Comparison of ENCODE assay signal across 24 cellular contexts in the genomic region with DNA sequence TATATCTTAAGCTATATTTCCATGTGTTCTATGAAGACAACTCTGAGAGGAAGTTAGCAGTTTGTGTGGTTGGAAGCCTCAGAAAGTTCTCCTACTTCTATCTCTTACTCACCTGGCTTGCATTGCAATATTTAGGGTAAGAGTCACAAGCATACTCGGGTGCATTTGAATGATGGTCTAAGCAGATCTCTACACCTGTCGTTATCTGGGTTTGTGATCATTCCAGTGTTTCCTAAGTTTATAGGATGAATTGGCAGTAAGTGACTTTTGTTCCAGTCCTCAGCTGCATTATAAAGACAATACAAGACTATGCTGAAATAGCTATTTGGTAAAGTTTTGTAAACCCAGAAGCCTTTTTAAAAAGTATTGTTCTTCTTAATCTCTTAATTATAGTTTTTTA.
"Had no signal": no experiment of that assay in that cellular context is flagged by ENCODE, and none has a peak within 500 bp of the region (broad histone marks: within the 10 kb centered on the region; RNA-seq: fewer than 3 reads in every experiment).

No MANE protein-coding gene starts in this region.

- ATAC-seq: activated CD8-positive, alpha-beta T cell treated with anti-CD3 and anti-CD28 coated beads for 36 hours; body of pancreas had no signal

- H3K9me3 ChIP-seq: body of pancreas, breast epithelium had no signal

- H3K27me3 ChIP-seq: body of pancreas, breast epithelium had no signal

- H3K4me1 ChIP-seq: breast epithelium had no signal

- DNase-seq: activated CD4-positive, alpha-beta T cell treated with anti-CD3 and anti-CD28 coated beads, Interleukin-2, amount 10 ng/mL, durations not matched to agents 24 days and 14 days; activated CD4-positive, alpha-beta T cell treated with anti-CD3 and anti-CD28 coated beads, Interleukin-2, amount 50 U/mL, for 4 hours; activated CD8-positive, alpha-beta T cell treated with anti-CD3 and anti-CD28 coated beads for 36 hours; activated gamma-delta T cell; activated naive CD4-positive, alpha-beta T cell treated with Interleukin-2 at 50 U/mL for 16 hours; activated naive CD8-positive, alpha-beta T cell treated with anti-CD3 and anti-CD28 coated beads, Interleukin-2, amount 10 ng/mL, durations not matched to agents 7 days and 5 days; activated T-cell treated with anti-CD3 and anti-CD28 coated beads, Interleukin-2, amount 50 U/mL, for 1 hour; body of pancreas; Kasumi-1; KBM-7; MM.1S; NCI-H187; NCI-H2029 treated with DMSO at 0.1 percent for 48 hours; NCI-H2107; NCI-H2171; NCI-H510A; NCI-H774; Right ventricle myocardium superior; SW 1271; T-helper 1 cell; T-helper 2 cell; T-helper 9 cell had no signal

- H3K4me3 ChIP-seq: body of pancreas, breast epithelium had no signal

- H3K36me3 ChIP-seq: breast epithelium had no signal

- H3K27ac ChIP-seq: body of pancreas, breast epithelium, RWPE1 had no signal
